8 cellular contexts compared by ENCODE assay signal in genomic region chr5:128498844-128499455, GRCh38. TPM values are rescaled to one million over a fixed set of nuclear protein-coding genes. Genes with fewer than 3 reads are reported as not detected.
DNase-seq lines count a peak whose midpoint lies in the region; ATAC-seq, FAIRE-seq and TF ChIP-seq lines count a peak whose summit lies in the region.

No MANE protein-coding gene starts in this region.

- H3K27me3 ChIP-seq in neural cell (ENCODE audit: insufficient read depth, low read depth, low read length), result no peaks in the 10 kb centered on the region

- no peak for TF ChIP-seq EP300 in neural cell (conservative IDR thresholded peaks at IDR 0.05; ENCODE audit: poor library complexity, severe bottlenecking)

- H3K9me3 Mint-ChIP-seq in activated CD4-positive, alpha-beta T cell treated with anti-CD3 and anti-CD28 coated beads for 36 hours (ENCODE audit: low read depth), result peaks cover 8% of the 10 kb centered on the region

- no peaks in the 10 kb centered on the region for H4K20me1 ChIP-seq in neural cell (ENCODE audit: insufficient read depth)

- no peaks in the 10 kb centered on the region for H3K4me1 Mint-ChIP-seq in activated CD4-positive, alpha-beta T cell treated with anti-CD3 and anti-CD28 coated beads for 36 hours

- POLR2A ChIA-PET in activated CD4-positive, alpha-beta T cell treated with anti-CD3 and anti-CD28 coated beads for 36 hours (lab: Charles Lee), result no interaction called here

- H3K79me2 ChIP-seq in neural cell (replicated peaks; ENCODE audit: insufficient read depth, low read length), result no peaks in the 10 kb centered on the region

- CTCF ChIA-PET in activated CD4-positive, alpha-beta T cell treated with anti-CD3 and anti-CD28 coated beads for 36 hours (lab: Charles Lee), result interaction anchor here (0.7 to 1.6 kb wide), 6 partner anchors 15 to 935 kb away, joined by 3 to 8 read pairs (median 4); no protein-coding TSS in a partner anchor

- FAIRE-seq in colon (lab: Jason Lieb, UNC), result peak; percentile 33

- H3F3A ChIP-seq in neural cell (ENCODE audit: insufficient read depth, low read length, poor library complexity, severe bottlenecking), result no peaks in the 10 kb centered on the region

- peak; percentile 72 for TF ChIP-seq RAD21 in neural cell (conservative IDR thresholded peaks at IDR 0.05)

- H3K27ac ChIP-seq in neural cell (ENCODE audit: low read length), result no peak overlapping the region

- no peak overlapping the region for H3K27ac Mint-ChIP-seq in activated CD4-positive, alpha-beta T cell treated with anti-CD3 and anti-CD28 coated beads for 36 hours

- no peaks in the 10 kb centered on the region for H3K36me3 ChIP-seq in neural cell (ENCODE audit: insufficient read depth, low read length)

- no peak overlapping the region for H3K9ac ChIP-seq in neural cell (ENCODE audit: low read length)

- H3K27me3 Mint-ChIP-seq in activated CD4-positive, alpha-beta T cell treated with anti-CD3 and anti-CD28 coated beads for 36 hours, result no peaks in the 10 kb centered on the region

- H2AFZ ChIP-seq in neural cell (ENCODE audit: low read depth, low read length), result no peak overlapping the region

- intact Hi-C loops in activated CD4-positive, alpha-beta T cell treated with anti-CD3 and anti-CD28 coated beads for 36 hours (cut with DNase I, micrococcal nuclease), result loop anchor here (1.0 to 5.0 kb wide), 3 partner anchors 286 to 932 kb away; no protein-coding TSS in a partner anchor

- TF ChIP-seq CTCF in NB4 (IDR thresholded peaks at IDR 0.05; ENCODE audit: low read depth, low read length), result peak; percentile 14
- TF ChIP-seq CTCF in neural cell (IDR thresholded peaks at IDR 0.05; ENCODE audit: poor library complexity, severe bottlenecking), result peak; percentile 62

- no peak for TF ChIP-seq POLR2A in NB4 (IDR thresholded peaks at IDR 0.05; ENCODE audit: extremely low read depth, insufficient read length)

- H3K4me2 ChIP-seq in neural cell (ENCODE audit: low read length), result no peak overlapping the region

- H3K36me3 Mint-ChIP-seq in activated CD4-positive, alpha-beta T cell treated with anti-CD3 and anti-CD28 coated beads for 36 hours (ENCODE audit: low read depth), result no peaks in the 10 kb centered on the region

- H3K9me3 ChIP-seq in neural cell (ENCODE audit: low read length), result no peaks in the 10 kb centered on the region

- H3K4me3 ChIP-seq in NB4 (ENCODE audit: low read depth, low read length) (no peak overlapping the region), neural cell (ENCODE audit: low read length) (no peak overlapping the region)

- DNase-seq in NCI-H2081 (lab: John Stamatoyannopoulos, UW), result peak; percentile 3 to 41
- no peak for DNase-seq in NCI-H2081 treated with DMSO at 0.1 percent for 48 hours (lab: John Stamatoyannopoulos, UW)
- DNase-seq in NB4 (ENCODE audit: low read depth), result peak; percentile 53
- no peak for DNase-seq in GM19240 (ENCODE audit: insufficient read length, low spot score)
- DNase-seq in activated CD4-positive, alpha-beta T cell treated with anti-CD3 and anti-CD28 coated beads for 36 hours, result no peak
- DNase-seq in germinal center (ENCODE audit: low spot score), result no peak

- ATAC-seq in activated CD4-positive, alpha-beta T cell treated with anti-CD3 and anti-CD28 coated beads for 36 hours, result no peak

- H3K9me2 ChIP-seq in neural cell (ENCODE audit: insufficient read depth, low read length), result no peaks in the 10 kb centered on the region

- no peak overlapping the region for H3K4me3 Mint-ChIP-seq in activated CD4-positive, alpha-beta T cell treated with anti-CD3 and anti-CD28 coated beads for 36 hours

TF ChIP-seq in neural cell, 6 proteins besides CTCF, POLR2A, EP300 and RAD21:
- no peak for TF ChIP-seq MXI1 (conservative IDR thresholded peaks at IDR 0.05; ENCODE audit: poor library complexity, severe bottlenecking)
- TF ChIP-seq POLR2AphosphoS5 (IDR thresholded peaks at IDR 0.05), result no peak
- TF ChIP-seq TAF1 (IDR thresholded peaks at IDR 0.05; ENCODE audit: low read depth), result no peak
- TF ChIP-seq SMC3 (conservative IDR thresholded peaks at IDR 0.05; ENCODE audit: poor library complexity), result peak; percentile 76
- no peak for TF ChIP-seq EZH2 (IDR thresholded peaks at IDR 0.05; ENCODE audit: borderline replicate concordance, insufficient read depth, low read length, poor library complexity, severe bottlenecking)
- TF ChIP-seq REST (IDR thresholded peaks at IDR 0.05; ENCODE audit: borderline replicate concordance), result no peak

RNA-seq across cellular contexts. Expression of gene FBN2, which starts 39.1 kb away (rescaled TPM):
- polyA plus RNA-seq in neural cell, result 1.6 and 2.3 TPM in 2 replicates
- polyA minus RNA-seq in neural cell, result 3.4 and 4.6 TPM in 2 replicates
- not detected for total RNA-seq in activated CD4-positive, alpha-beta T cell treated with anti-CD3 and anti-CD28 coated beads for 36 hours

Comparison
In these comparisons a context has a peak if more than half of its experiments do, and no peak if none do; other contexts are left out.
1. DNase-seq: peak in NCI-H2081 (2 of 2) and NB4 (single experiment); none in NCI-H2081 treated with DMSO at 0.1 percent for 48 hours (single experiment), GM19240 (single experiment), activated CD4-positive, alpha-beta T cell treated with anti-CD3 and anti-CD28 coated beads for 36 hours (single experiment) and germinal center (single experiment).